In genomic region chr13:46647514-46648065, GRCh38 we compare ENCODE assay signal across 18 cellular contexts.
DNase-seq lines count a peak whose midpoint lies in the region; ATAC-seq and TF ChIP-seq lines count a peak whose summit lies in the region.
"Had no signal": no experiment of that assay in that cellular context is flagged by ENCODE, and none has a peak within 500 bp of the region (broad histone marks: within the 10 kb centered on the region; RNA-seq: fewer than 3 reads in every experiment).

No MANE protein-coding gene starts in this region.

- H2AFZ ChIP-seq in OCI-LY3 (ENCODE audit: low read depth, low read length), result no peak overlapping the region
- H2AFZ ChIP-seq: GM23338 had no signal

- CTCF ChIA-PET in activated CD8-positive, alpha-beta T cell treated with anti-CD3 and anti-CD28 coated beads for 36 hours (lab: Charles Lee), result interaction anchor here (1.1 kb wide), 1 partner anchor 96 kb away, joined by 3 read pairs; no protein-coding TSS in a partner anchor
- CTCF ChIA-PET in activated CD8-positive, alpha-beta T cell treated with anti-CD3 and anti-CD28 coated beads, Interleukin-2, amount 10 ng/mL, durations not matched to agents 7 days and 5 days (lab: Charles Lee), result interaction anchor here (0.8 kb wide), 1 partner anchor 10 kb away, joined by 3 read pairs; no protein-coding TSS in a partner anchor
- CTCF ChIA-PET in naive thymus-derived CD4-positive, alpha-beta T cell (lab: Charles Lee), result interaction anchor here (0.7 kb wide), 1 partner anchor 92 kb away, joined by 4 read pairs; no protein-coding TSS in a partner anchor

- H3K4me3 Mint-ChIP-seq in activated CD8-positive, alpha-beta T cell treated with anti-CD3 and anti-CD28 coated beads for 36 hours, result no peak overlapping the region
- no peak overlapping the region for H3K4me3 Mint-ChIP-seq in activated CD8-positive, alpha-beta T cell treated with anti-CD3 and anti-CD28 coated beads, Interleukin-2, amount 10 ng/mL, durations not matched to agents 7 days and 5 days
- no peak overlapping the region for H3K4me3 Mint-ChIP-seq in naive thymus-derived CD4-positive, alpha-beta T cell
- H3K4me3 Mint-ChIP-seq: activated naive CD4-positive, alpha-beta T cell treated with anti-CD3 and anti-CD28 coated beads for 36 hours; CD4-positive, alpha-beta T cell; central memory CD8-positive, alpha-beta T cell; GM23338; T-cell had no signal

- no peak overlapping the region for H3K27ac ChIP-seq in OCI-LY3 (ENCODE audit: low read length)
- H3K27ac ChIP-seq in naive thymus-derived CD4-positive, alpha-beta T cell (ENCODE audit: low read depth, low read length), result no peak overlapping the region

- no peak for TF ChIP-seq CTCF in activated CD8-positive, alpha-beta T cell treated with anti-CD3 and anti-CD28 coated beads for 36 hours (IDR thresholded peaks at IDR 0.05)
- TF ChIP-seq CTCF in OCI-LY3 (IDR thresholded peaks at IDR 0.05; ENCODE audit: low read depth, low read length), result no peak

- H3K4me2 ChIP-seq in OCI-LY3 (ENCODE audit: low read length), result peak overlapping the region; percentile 69

- H3K9me3 Mint-ChIP-seq in activated CD8-positive, alpha-beta T cell treated with anti-CD3 and anti-CD28 coated beads for 36 hours, result no peaks in the 10 kb centered on the region
- no peaks in the 10 kb centered on the region for H3K9me3 Mint-ChIP-seq in activated CD8-positive, alpha-beta T cell treated with anti-CD3 and anti-CD28 coated beads, Interleukin-2, amount 10 ng/mL, durations not matched to agents 7 days and 5 days (ENCODE audit: insufficient read depth)
- no peaks in the 10 kb centered on the region for H3K9me3 Mint-ChIP-seq in naive thymus-derived CD4-positive, alpha-beta T cell
- H3K9me3 Mint-ChIP-seq: activated naive CD4-positive, alpha-beta T cell treated with anti-CD3 and anti-CD28 coated beads for 36 hours; CD4-positive, alpha-beta T cell; central memory CD8-positive, alpha-beta T cell; GM23338; T-cell had no signal

- peaks cover 3% of the 10 kb centered on the region for H3K36me3 ChIP-seq in OCI-LY3 (replicated peaks; ENCODE audit: low read depth, low read length)
- H3K36me3 ChIP-seq in naive thymus-derived CD4-positive, alpha-beta T cell (ENCODE audit: control insufficient read depth in 2 of 3, insufficient read depth in 3 of 3, low read length in 3 of 3), result no peaks in the 10 kb centered on the region

- H3K79me2 ChIP-seq in OCI-LY3 (ENCODE audit: low read length), result peaks cover 85% of the 10 kb centered on the region

- peak; percentile 41 for ATAC-seq in activated CD8-positive, alpha-beta T cell treated with anti-CD3 and anti-CD28 coated beads for 36 hours
- ATAC-seq in activated CD8-positive, alpha-beta T cell treated with anti-CD3 and anti-CD28 coated beads, Interleukin-2, amount 10 ng/mL, durations not matched to agents 7 days and 5 days, result no peak
- ATAC-seq in GM18868 (IDR thresholded peaks at IDR 0.05; ENCODE audit: unreplicated experiment), result peak; percentile 43
- peak; percentile 45 for ATAC-seq in naive thymus-derived CD4-positive, alpha-beta T cell

- no peak overlapping the region for H3K27ac Mint-ChIP-seq in activated CD8-positive, alpha-beta T cell treated with anti-CD3 and anti-CD28 coated beads for 36 hours
- no peak overlapping the region for H3K27ac Mint-ChIP-seq in activated CD8-positive, alpha-beta T cell treated with anti-CD3 and anti-CD28 coated beads, Interleukin-2, amount 10 ng/mL, durations not matched to agents 7 days and 5 days
- peak overlapping the region in 1 of 9 donors; percentile 37 for H3K27ac Mint-ChIP-seq in naive thymus-derived CD4-positive, alpha-beta T cell
- H3K27ac Mint-ChIP-seq: activated naive CD4-positive, alpha-beta T cell treated with anti-CD3 and anti-CD28 coated beads for 36 hours; CD4-positive, alpha-beta T cell; GM23338; T-cell had no signal

- H3K27me3 Mint-ChIP-seq in activated CD8-positive, alpha-beta T cell treated with anti-CD3 and anti-CD28 coated beads for 36 hours, result no peaks in the 10 kb centered on the region
- no peaks in the 10 kb centered on the region for H3K27me3 Mint-ChIP-seq in activated CD8-positive, alpha-beta T cell treated with anti-CD3 and anti-CD28 coated beads, Interleukin-2, amount 10 ng/mL, durations not matched to agents 7 days and 5 days (ENCODE audit: low read depth)
- H3K27me3 Mint-ChIP-seq in naive thymus-derived CD4-positive, alpha-beta T cell, result no peaks in the 10 kb centered on the region
- H3K27me3 Mint-ChIP-seq: CD4-positive, alpha-beta T cell; central memory CD8-positive, alpha-beta T cell; T-cell had no signal

- POLR2A ChIA-PET in activated CD8-positive, alpha-beta T cell treated with anti-CD3 and anti-CD28 coated beads for 36 hours (lab: Charles Lee), result interaction anchor here (0.8 kb wide), 1 partner anchor 16 kb away, joined by 3 read pairs; no protein-coding TSS in a partner anchor
- POLR2A ChIA-PET in activated CD8-positive, alpha-beta T cell treated with anti-CD3 and anti-CD28 coated beads, Interleukin-2, amount 10 ng/mL, durations not matched to agents 7 days and 5 days (lab: Charles Lee), result no interaction called here
- POLR2A ChIA-PET in naive thymus-derived CD4-positive, alpha-beta T cell (lab: Charles Lee), result no interaction called here

- peaks cover 51% of the 10 kb centered on the region for H3K4me1 Mint-ChIP-seq in activated CD8-positive, alpha-beta T cell treated with anti-CD3 and anti-CD28 coated beads for 36 hours (ENCODE audit: low read depth)
- peaks cover 32% of the 10 kb centered on the region for H3K4me1 Mint-ChIP-seq in activated CD8-positive, alpha-beta T cell treated with anti-CD3 and anti-CD28 coated beads, Interleukin-2, amount 10 ng/mL, durations not matched to agents 7 days and 5 days (ENCODE audit: low read depth)
- peaks cover 15 to 68% (median 57%) of the 10 kb centered on the region in 7 donors for H3K4me1 Mint-ChIP-seq in naive thymus-derived CD4-positive, alpha-beta T cell

- peaks cover 48% of the 10 kb centered on the region for H3K4me1 ChIP-seq in OCI-LY3 (ENCODE audit: low read length)
- H3K4me1 ChIP-seq in naive thymus-derived CD4-positive, alpha-beta T cell (ENCODE audit: control insufficient read depth in 2 of 2, insufficient read depth in 2 of 2, low read length in 2 of 2), result peaks cover 0 to 8% of the 10 kb centered on the region in 2 donors

- intact Hi-C loops in activated CD8-positive, alpha-beta T cell treated with anti-CD3 and anti-CD28 coated beads for 36 hours (cut with micrococcal nuclease), result loop anchor here (5.0 kb wide), 1 partner anchor 40 kb away; no protein-coding TSS in a partner anchor
- intact Hi-C loops in naive thymus-derived CD4-positive, alpha-beta T cell (cut with micrococcal nuclease), result loop anchor here in 1 of 2 donors (2.0 kb wide), 1 partner anchor 15 kb away; no protein-coding TSS in a partner anchor

- H3K4me3 ChIP-seq in OCI-LY3 (ENCODE audit: low read length), result peak overlapping the region; percentile 12; the same call in 1 of the 2 replicates
- H3K4me3 ChIP-seq in naive thymus-derived CD4-positive, alpha-beta T cell (ENCODE audit: low read length), result no peak overlapping the region
- H3K4me3 ChIP-seq: GM23338 had no signal

- H4K20me1 ChIP-seq in OCI-LY3 (ENCODE audit: insufficient read depth, low read length), result peaks cover 51% of the 10 kb centered on the region

- peaks cover 10% of the 10 kb centered on the region for H3K36me3 Mint-ChIP-seq in activated CD8-positive, alpha-beta T cell treated with anti-CD3 and anti-CD28 coated beads for 36 hours (ENCODE audit: low read depth)
- H3K36me3 Mint-ChIP-seq in activated CD8-positive, alpha-beta T cell treated with anti-CD3 and anti-CD28 coated beads, Interleukin-2, amount 10 ng/mL, durations not matched to agents 7 days and 5 days (ENCODE audit: low read depth), result peaks cover 10% of the 10 kb centered on the region
- peaks cover 0 to 14% (median 9%) of the 10 kb centered on the region in 5 donors for H3K36me3 Mint-ChIP-seq in naive thymus-derived CD4-positive, alpha-beta T cell

- no peaks in the 10 kb centered on the region for H3K27me3 ChIP-seq in OCI-LY3 (ENCODE audit: low read depth, low read length)
- no peaks in the 10 kb centered on the region for H3K27me3 ChIP-seq in naive thymus-derived CD4-positive, alpha-beta T cell (ENCODE audit: control insufficient read depth in 2 of 2, insufficient read depth in 2 of 2, low read length in 2 of 2)

- no peak overlapping the region for H3K9ac ChIP-seq in OCI-LY3 (ENCODE audit: low read length)

- no peaks in the 10 kb centered on the region for H3K9me3 ChIP-seq in OCI-LY3 (ENCODE audit: insufficient read depth, low read length)
- H3K9me3 ChIP-seq in naive thymus-derived CD4-positive, alpha-beta T cell (ENCODE audit: control insufficient read depth in 2 of 3, low read length in 3 of 3), result no peaks in the 10 kb centered on the region

- no peak for DNase-seq in activated CD8-positive, alpha-beta T cell treated with anti-CD3 and anti-CD28 coated beads for 36 hours
- no peak for DNase-seq in activated CD8-positive, alpha-beta T cell treated with anti-CD3 and anti-CD28 coated beads, Interleukin-2, amount 10 ng/mL, durations not matched to agents 7 days and 5 days
- DNase-seq in naive thymus-derived CD4-positive, alpha-beta T cell, result no peak
- DNase-seq in activated naive CD4-positive, alpha-beta T cell (lab: John Stamatoyannopoulos, UW), result no peak
- DNase-seq in cerebellar nuclear complex (lab: John Stamatoyannopoulos, UW), result no peak
- no peak for DNase-seq in NCI-H187 (lab: John Stamatoyannopoulos, UW)
- DNase-seq: activated CD4-positive, alpha-beta T cell treated with anti-CD3 and anti-CD28 coated beads, Interleukin-2, amount 50 U/mL, for 4 hours; activated T-cell treated with anti-CD3 and anti-CD28 coated beads, Interleukin-2, amount 50 U/mL, for 1 hour; aorta; effector memory CD4-positive, alpha-beta T cell; NCI-H2029 had no signal
